ENCODE assay signal across 8 cellular contexts in genomic region chr2:62797107-62797506, GRCh38.
"Had no signal": no experiment of that assay in that cellular context is flagged by ENCODE, and none has a peak within 500 bp of the region (broad histone marks: within the 10 kb centered on the region; RNA-seq: fewer than 3 reads in every experiment).

No MANE protein-coding gene starts in this region.

- DNase-seq: GDM1, GF-D8 had no signal

- FAIRE-seq: G401.6, GM12878, GM12891, GM12892, GM18507, GM19239 had no signal

- ATAC-seq: GM12878 had no signal

- H3K4me3 ChIP-seq: GM12878 had no signal
